32 cellular contexts compared by ENCODE assay signal in genomic region chr11:129425214-129425613, GRCh38. TPM values are rescaled to one million over a fixed set of nuclear protein-coding genes. Genes with fewer than 3 reads are reported as not detected.
"Had no signal": no experiment of that assay in that cellular context is flagged by ENCODE, and none has a peak within 500 bp of the region (broad histone marks: within the 10 kb centered on the region; RNA-seq: fewer than 3 reads in every experiment).

No MANE protein-coding gene starts in this region.

- H3K36me3 Mint-ChIP-seq: memory B cell; natural killer cell; neural progenitor cell; stimulated activated memory B cell treated with anti-CD40 and anti-IgM and Interleukin-4, amounts not matched to agents 10 μg/mL and 1 μg/mL and 100 μg/mL, for 72 hours had no signal

- H3K27me3 Mint-ChIP-seq: stimulated activated memory B cell treated with anti-CD40 and anti-IgM and Interleukin-4, amounts not matched to agents 10 μg/mL and 1 μg/mL and 100 μg/mL, for 72 hours had no signal

- H3K4me1 ChIP-seq: left ventricle myocardium inferior, lower lobe of right lung, neural progenitor cell, parathyroid adenoma, prostate gland, spleen, tibial artery, upper lobe of right lung, vagina had no signal

- H3K27ac ChIP-seq: hepatocyte, left ventricle myocardium inferior, lower lobe of right lung, neural progenitor cell, parathyroid adenoma, prostate gland, spleen, tibial artery, upper lobe of right lung, vagina had no signal

- H3K9me3 Mint-ChIP-seq: endodermal cell; natural killer cell; neural progenitor cell; stimulated activated naive CD8-positive, alpha-beta T cell treated with anti-CD3 and anti-CD28 coated beads, Interleukin-15, Interleukin-2, amounts not matched to agents 100 ng/mL and 50 ng/mL, for 24 hours had no signal

- H3K4me3 ChIP-seq: hepatocyte, left ventricle myocardium inferior, lower lobe of right lung, neural progenitor cell, prostate gland, spleen, tibial artery, upper lobe of right lung, vagina had no signal

- DNase-seq: dermis blood vessel endothelial cell; effector CD4-positive, alpha-beta T cell; endodermal cell; erythroblast; foreskin melanocyte; head of caudate nucleus; kidney; left cardiac atrium; left ventricle myocardium inferior; lower lobe of right lung; natural killer cell; nucleus accumbens; retina; spleen; stimulated activated CD4-positive, alpha-beta T cell treated with anti-CD3 and anti-CD28 coated beads, Interleukin-15, amount 100 ng/mL, for 24 hours; stimulated activated CD4-positive, alpha-beta T cell treated with anti-CD3 and anti-CD28 coated beads, Interleukin-1b, Interleukin-23, amount 100 ng/mL, for 48 hours; stimulated activated CD4-positive, alpha-beta T cell treated with anti-CD3 and anti-CD28 coated beads, Interleukin-4, amount 100 ng/mL, for 24 hours; tibial artery; upper lobe of right lung had no signal

- H3K36me3 ChIP-seq: left ventricle myocardium inferior, lower lobe of right lung, neural progenitor cell, prostate gland, spleen, tibial artery, upper lobe of right lung, vagina had no signal

- H3K4me1 Mint-ChIP-seq: memory B cell; natural killer cell; stimulated activated memory B cell treated with anti-CD40 and anti-IgM and Interleukin-4, amounts not matched to agents 10 μg/mL and 1 μg/mL and 100 μg/mL, for 72 hours had no signal

- H3K9me3 ChIP-seq: left ventricle myocardium inferior, lower lobe of right lung, prostate gland, spleen, tibial artery, upper lobe of right lung, vagina had no signal

- H3K27me3 ChIP-seq: hepatocyte, neural progenitor cell, tibial artery, upper lobe of right lung, vagina had no signal

- H3K4me3 Mint-ChIP-seq: endodermal cell; memory B cell; mesothelial cell of epicardium; natural killer cell; neural progenitor cell; stimulated activated memory B cell treated with anti-CD40 and anti-IgM and Interleukin-4, amounts not matched to agents 10 μg/mL and 1 μg/mL and 100 μg/mL, for 72 hours; stimulated activated naive CD8-positive, alpha-beta T cell treated with anti-CD3 and anti-CD28 coated beads, Interleukin-15, Interleukin-2, amounts not matched to agents 100 ng/mL and 50 ng/mL, for 24 hours had no signal

- H3K27ac Mint-ChIP-seq: endodermal cell; memory B cell; natural killer cell; neural progenitor cell; stimulated activated memory B cell treated with anti-CD40 and anti-IgM and Interleukin-4, amounts not matched to agents 10 μg/mL and 1 μg/mL and 100 μg/mL, for 72 hours; stimulated activated naive CD8-positive, alpha-beta T cell treated with anti-CD3 and anti-CD28 coated beads, Interleukin-15, Interleukin-2, amounts not matched to agents 100 ng/mL and 50 ng/mL, for 24 hours had no signal

RNA-seq across cellular contexts. Expression of gene BARX2, which starts 49.6 kb away (rescaled TPM):
- total RNA-seq: dermis blood vessel endothelial cell, endodermal cell, endothelial cell of umbilical vein, left cardiac atrium, left ventricle myocardium inferior, myocyte, natural killer cell, sciatic nerve, skeletal muscle tissue, spleen, upper lobe of right lung had no signal
